ENCODE assay signal across 8 cellular contexts in genomic region chr9:68999393-69000105, GRCh38. TPM values are rescaled to one million over a fixed set of nuclear protein-coding genes. Genes with fewer than 3 reads are reported as not detected.
A peak's percentile ranks its signal among the peaks of the same experiment; 100 is the strongest.
DNase-seq lines count a peak whose midpoint lies in the region; ATAC-seq, FAIRE-seq and TF ChIP-seq lines count a peak whose summit lies in the region.

No MANE protein-coding gene starts in this region.

- H3K27ac ChIP-seq in ascending aorta (no peak overlapping the region), right cardiac atrium (ENCODE audit: low read length) (no peak overlapping the region), sigmoid colon (peak overlapping the region in 1 of 4 donors; percentile 27)

- WGBS in right cardiac atrium, result 32% methylated on average over 10 of the region's 10 CpGs
- 38 to 42% methylated on average over 10 of the region's 10 CpGs for WGBS in sigmoid colon, 2 donors

- DNase-seq in GM12892 (ENCODE audit: insufficient read length) (peak; percentile 39), NCI-H1105 (lab: John Stamatoyannopoulos, UW) (peak; percentile 52), ascending aorta (ENCODE audit: low spot score in 2 of 2) (peak in 1 of 2 donors; percentile 80), right cardiac atrium (peak; percentile 54 to 67 (median 62)), sigmoid colon (peak; percentile 81)

- intact Hi-C loops in ascending aorta (cut with DNase I), result loop anchor here (1.0 to 10.0 kb wide), 2 partner anchors 125 to 415 kb away; no protein-coding TSS in a partner anchor
- intact Hi-C loops in right cardiac atrium (cut with DNase I), result loop anchor here in 3 of 4 donors (5.0 to 10.0 kb wide), 4 partner anchors 65 to 417 kb away; partner anchors contain the start of gene PIP5K1B (in 1 of the 3)
- intact Hi-C loops in sigmoid colon (cut with DNase I), result loop anchor here (1.0 to 10.0 kb wide), 4 partner anchors 217 to 655 kb away; partner anchors contain the start of gene PIP5K1B

- H3K4me3 ChIP-seq in ascending aorta (no peak overlapping the region), right cardiac atrium (ENCODE audit: low read length) (no peak overlapping the region), sigmoid colon (no peak overlapping the region)

- TF ChIP-seq POLR2A in GM12892 (IDR thresholded peaks at IDR 0.05; ENCODE audit: low read depth, low read length) (no peak), sigmoid colon (IDR thresholded peaks at IDR 0.05) (no peak)

- peak; percentile 77 for ATAC-seq in HG02610 (IDR thresholded peaks at IDR 0.05; ENCODE audit: unreplicated experiment)
- ATAC-seq in right cardiac atrium, result peak; percentile 90
- no peak for ATAC-seq in GM19324 (IDR thresholded peaks at IDR 0.05; ENCODE audit: low FRiP score, unreplicated experiment)

- H3K36me3 ChIP-seq in ascending aorta, result no peaks in the 10 kb centered on the region
- no peaks in the 10 kb centered on the region for H3K36me3 ChIP-seq in sigmoid colon

- H3K36me3 Mint-ChIP-seq in T-helper 1 cell treated with Interleukin-12 subunit alpha and Interleukin-12 subunit beta and Interleukin-4 antibody, amounts not matched to agents 30 μg/mL and 1 μg/mL, for 36 hours (ENCODE audit: low read depth), result no peaks in the 10 kb centered on the region

- peak; percentile 97 for FAIRE-seq in GM12892 (lab: Jason Lieb, UNC)

- TF ChIP-seq CTCF in ascending aorta (IDR thresholded peaks at IDR 0.05) (peak; percentile 46 to 81 (median 68)), sigmoid colon (IDR thresholded peaks at IDR 0.05) (peak; percentile 66 to 85 (median 75))

- H3K9me3 ChIP-seq in ascending aorta (no peaks in the 10 kb centered on the region), right cardiac atrium (ENCODE audit: control insufficient read depth, low read length) (no peaks in the 10 kb centered on the region), sigmoid colon (no peaks in the 10 kb centered on the region)

- no peaks in the 10 kb centered on the region for H3K27me3 ChIP-seq in ascending aorta
- no peaks in the 10 kb centered on the region for H3K27me3 ChIP-seq in right cardiac atrium (ENCODE audit: control insufficient read depth, insufficient read depth)
- no peaks in the 10 kb centered on the region for H3K27me3 ChIP-seq in sigmoid colon

- H3K9me3 Mint-ChIP-seq in T-helper 1 cell treated with Interleukin-12 subunit alpha and Interleukin-12 subunit beta and Interleukin-4 antibody, amounts not matched to agents 30 μg/mL and 1 μg/mL, for 36 hours, result no peaks in the 10 kb centered on the region

- peaks cover 22% of the 10 kb centered on the region for H3K4me1 Mint-ChIP-seq in T-helper 1 cell treated with Interleukin-12 subunit alpha and Interleukin-12 subunit beta and Interleukin-4 antibody, amounts not matched to agents 30 μg/mL and 1 μg/mL, for 36 hours (ENCODE audit: low read depth)

- H3K27me3 Mint-ChIP-seq in T-helper 1 cell treated with Interleukin-12 subunit alpha and Interleukin-12 subunit beta and Interleukin-4 antibody, amounts not matched to agents 30 μg/mL and 1 μg/mL, for 36 hours (ENCODE audit: low read depth), result peaks cover 2% of the 10 kb centered on the region

- TF ChIP-seq EP300 in sigmoid colon (IDR thresholded peaks at IDR 0.05), result no peak

- peak overlapping the region; percentile 17 for H3K27ac Mint-ChIP-seq in T-helper 1 cell treated with Interleukin-12 subunit alpha and Interleukin-12 subunit beta and Interleukin-4 antibody, amounts not matched to agents 30 μg/mL and 1 μg/mL, for 36 hours

- no peak overlapping the region for H3K4me3 Mint-ChIP-seq in T-helper 1 cell treated with Interleukin-12 subunit alpha and Interleukin-12 subunit beta and Interleukin-4 antibody, amounts not matched to agents 30 μg/mL and 1 μg/mL, for 36 hours

- no peaks in the 10 kb centered on the region for H3K4me1 ChIP-seq in ascending aorta
- peaks cover 2% of the 10 kb centered on the region for H3K4me1 ChIP-seq in right cardiac atrium (ENCODE audit: control insufficient read depth, insufficient read depth, low read length)
- peaks cover 0 to 27% (median 14%) of the 10 kb centered on the region in 4 donors for H3K4me1 ChIP-seq in sigmoid colon

RNA-seq across cellular contexts. Expression of gene PRKACG, which starts 14.4 kb away (rescaled TPM):
- polyA plus RNA-seq in GM12892 (2012; ENCODE audit: missing spikeins), result not detected
- total RNA-seq in ascending aorta (not detected), right cardiac atrium (not detected), sigmoid colon (not detected)
- polyA plus RNA-seq in right cardiac atrium (not detected), sigmoid colon (not detected)

RNA-seq across cellular contexts. Expression of gene FXN, which starts 36.0 kb away (rescaled TPM):
- 17.4 TPM for polyA plus RNA-seq in GM12892 (2012; ENCODE audit: missing spikeins)
- total RNA-seq in ascending aorta (not detected), right cardiac atrium (10 to 100 TPM; 24.6 to 28.9 (median 28.1) TPM), sigmoid colon (1 to 10 TPM; 3.4 to 8.7 (median 5.6) TPM)
- polyA plus RNA-seq in right cardiac atrium (18.1 TPM), sigmoid colon (10 to 100 TPM; 10.2 to 16.1 (median 10.2) TPM)
